ENCODE assay signal across 9 cellular contexts in genomic region chr14:68937790-68938514, GRCh38. TPM values are rescaled to one million over a fixed set of nuclear protein-coding genes. Genes with fewer than 3 reads are reported as not detected.
DNase-seq lines count a peak whose midpoint lies in the region; ATAC-seq and TF ChIP-seq lines count a peak whose summit lies in the region.
"Had no signal": no experiment of that assay in that cellular context is flagged by ENCODE, and none has a peak within 500 bp of the region (broad histone marks: within the 10 kb centered on the region; RNA-seq: fewer than 3 reads in every experiment).

No MANE protein-coding gene starts in this region.

- H3K36me3 Mint-ChIP-seq in brain: no peaks in the 10 kb centered on the region

- H3K27ac ChIP-seq in transverse colon: peak overlapping the region; percentile 93 to 99 (median 96)

- in situ Hi-C loops in transverse colon (cut with MboI; ENCODE audit: low pct_ligation_motif_present in 1 of 4, low pct_unique_long_range_greater_than_20kb in 1 of 4, low sequenced_read_pairs in 3 of 4): no loop called here

- peak; percentile 92 for TF ChIP-seq EP300 in transverse colon (IDR thresholded peaks at IDR 0.05; ENCODE audit: low read depth)

- H3K27me3 Mint-ChIP-seq in brain: no peaks in the 10 kb centered on the region

- H3K4me3 Mint-ChIP-seq in brain: no peak overlapping the region
- H3K4me3 Mint-ChIP-seq: B cell had no signal

- peak overlapping the region in 4 of 5 experiments; percentile 12 to 92 (median 90) for H3K27ac Mint-ChIP-seq in brain
- H3K27ac Mint-ChIP-seq: B cell had no signal

- DNase-seq in NCI-H2196 (lab: John Stamatoyannopoulos, UW; ENCODE audit: unreplicated experiment): peak; percentile 14
- no peak for DNase-seq in NCI-H2196 treated with DMSO at 0.1 percent for 48 hours (lab: John Stamatoyannopoulos, UW; ENCODE audit: unreplicated experiment)
- DNase-seq in left lobe of liver (ENCODE audit: low spot score): peak; percentile 96
- peak; percentile 80 for DNase-seq in transverse colon
- DNase-seq in effector CD4-positive, alpha-beta T cell: no peak
- DNase-seq in effector CD8-positive, alpha-beta T cell (lab: John Stamatoyannopoulos, UW): no peak

- peaks cover 85% of the 10 kb centered on the region for H3K4me1 Mint-ChIP-seq in brain
- H3K4me1 Mint-ChIP-seq: B cell had no signal

- intact Hi-C loops in transverse colon (cut with DNase I; ENCODE audit: low total_unique reads): loop anchor here (5.0 kb wide), 1 partner anchor 39 kb away; the partner anchor contains the start of gene ACTN1

- ATAC-seq in left lobe of liver: peak; percentile 68
- ATAC-seq in GM21526 (IDR thresholded peaks at IDR 0.05; ENCODE audit: low FRiP score, unreplicated experiment): no peak

- no peaks in the 10 kb centered on the region for H3K36me3 ChIP-seq in transverse colon

- H3K9me3 Mint-ChIP-seq in brain: no peaks in the 10 kb centered on the region

- H3K27me3 ChIP-seq in transverse colon: no peaks in the 10 kb centered on the region

- no peaks in the 10 kb centered on the region for H3K9me3 ChIP-seq in transverse colon

- TF ChIP-seq POLR2A in transverse colon (IDR thresholded peaks at IDR 0.05): peak; percentile 41

- peak; percentile 24 to 45 for TF ChIP-seq CTCF in brain (conservative IDR thresholded peaks at IDR 0.05)
- TF ChIP-seq CTCF in transverse colon (IDR thresholded peaks at IDR 0.05): peak; percentile 27 to 59 (median 42)

- 35% methylated on average over 7 of the region's 8 CpGs; no CpG with 5 or more reads in 1 of the 2 donors for WGBS in transverse colon (ENCODE audit: low coverage in 1 of 2), 2 donors

- H3K4me1 ChIP-seq in transverse colon: peaks cover 51 to 87% (median 75%) of the 10 kb centered on the region in 4 donors

- no peak overlapping the region for H3K4me3 ChIP-seq in transverse colon

RNA-seq across cellular contexts. Expression of gene ACTN1, which starts 41.1 kb away (rescaled TPM):
- 84.2 TPM for polyA plus RNA-seq in brain (ENCODE audit: insufficient read depth, low read depth, low replicate concordance)
- 60.1 TPM for total RNA-seq in left lobe of liver
- total RNA-seq in transverse colon: 100 to 1,000 TPM; 127 to 403 (median 197) TPM

Comparison
In these comparisons a context has a peak if more than half of its experiments do, and no peak if none do; other contexts are left out.
1. DNase-seq: peak in NCI-H2196 (single experiment), left lobe of liver (single experiment) and transverse colon (single experiment); none in NCI-H2196 treated with DMSO at 0.1 percent for 48 hours (single experiment), effector CD4-positive, alpha-beta T cell (single experiment) and effector CD8-positive, alpha-beta T cell (single experiment).